In the genomic region with DNA sequence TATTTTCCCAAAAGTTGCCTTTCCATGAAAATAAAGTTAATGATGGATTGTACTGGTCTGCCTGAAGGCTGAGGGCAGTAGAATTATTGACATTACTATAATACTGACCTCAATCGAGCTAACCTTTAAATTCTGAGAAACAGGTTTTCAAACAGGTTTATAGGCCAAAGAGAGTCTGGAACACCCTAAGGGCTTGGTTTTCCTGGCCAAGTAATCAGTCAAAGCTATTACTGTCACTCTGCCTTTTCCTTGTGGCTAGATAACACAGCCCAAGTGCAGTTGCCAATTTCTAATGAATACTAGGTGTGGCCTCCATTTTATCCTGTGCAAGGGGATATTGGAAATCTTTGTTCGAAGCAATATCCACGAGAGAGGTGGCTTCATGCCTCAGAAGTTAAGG, we compare ENCODE assay signal across 22 cellular contexts.
DNase-seq lines count a peak whose midpoint lies in the region; ATAC-seq and TF ChIP-seq lines count a peak whose summit lies in the region.
"Had no signal": no experiment of that assay in that cellular context is flagged by ENCODE, and none has a peak within 500 bp of the region (broad histone marks: within the 10 kb centered on the region; RNA-seq: fewer than 3 reads in every experiment).

No MANE protein-coding gene starts in this region.

- no peaks in the 10 kb centered on the region for H3K27me3 ChIP-seq in gastrocnemius medialis
- H3K27me3 ChIP-seq: ascending aorta, BLaER1, tibial artery had no signal

- no peaks in the 10 kb centered on the region for H3K9me3 ChIP-seq in HEK293 (ENCODE audit: control insufficient read depth, insufficient read depth, low read depth, low read length)
- H3K9me3 ChIP-seq in mucosa of descending colon, result no peaks in the 10 kb centered on the region
- no peaks in the 10 kb centered on the region for H3K9me3 ChIP-seq in gastrocnemius medialis
- H3K9me3 ChIP-seq: ascending aorta, BLaER1, tibial artery had no signal

- intact Hi-C loops in mucosa of descending colon (cut with DNase I, micrococcal nuclease) (loop anchor here in 1 of 2 donors (5.0 kb wide), 1 partner anchor 111 kb away; no protein-coding TSS in a partner anchor), gastrocnemius medialis (cut with DNase I; ENCODE audit: low total_unique reads) (no loop called here)

- H3K4me1 Mint-ChIP-seq in type B pancreatic cell (ENCODE audit: unreplicated experiment), result peaks cover 14% of the 10 kb centered on the region
- H3K4me1 Mint-ChIP-seq: activated CD4-positive, alpha-beta T cell treated with anti-CD3 and anti-CD28 coated beads, Interleukin-2, amount 10 ng/mL, durations not matched to agents 7 days and 5 days had no signal

- peaks cover 2% of the 10 kb centered on the region for H3K27me3 Mint-ChIP-seq in type B pancreatic cell
- H3K27me3 Mint-ChIP-seq: stimulated activated memory B cell treated with anti-CD40 and anti-IgM and Interleukin-4, amounts not matched to agents 10 μg/mL and 1 μg/mL and 100 μg/mL, for 72 hours had no signal

- peak; percentile 81 for ATAC-seq in mucosa of descending colon
- ATAC-seq in gastrocnemius medialis, result no peak
- ATAC-seq in GM18858 (IDR thresholded peaks at IDR 0.05; ENCODE audit: unreplicated experiment), result no peak
- ATAC-seq: K562; left lobe of liver; naive thymus-derived CD8-positive, alpha-beta T cell; stimulated activated memory B cell treated with anti-CD40 and anti-IgM and Interleukin-4, amounts not matched to agents 10 μg/mL and 1 μg/mL and 100 μg/mL, for 72 hours had no signal

- no peak overlapping the region for H3K27ac Mint-ChIP-seq in type B pancreatic cell
- H3K27ac Mint-ChIP-seq: activated CD4-positive, alpha-beta T cell treated with anti-CD3 and anti-CD28 coated beads, Interleukin-2, amount 10 ng/mL, durations not matched to agents 7 days and 5 days; endodermal cell; naive thymus-derived CD8-positive, alpha-beta T cell; stimulated activated memory B cell treated with anti-CD40 and anti-IgM and Interleukin-4, amounts not matched to agents 10 μg/mL and 1 μg/mL and 100 μg/mL, for 72 hours had no signal

- no peaks in the 10 kb centered on the region for H3K36me3 Mint-ChIP-seq in type B pancreatic cell
- H3K36me3 Mint-ChIP-seq: naive thymus-derived CD8-positive, alpha-beta T cell; stimulated activated memory B cell treated with anti-CD40 and anti-IgM and Interleukin-4, amounts not matched to agents 10 μg/mL and 1 μg/mL and 100 μg/mL, for 72 hours had no signal

- POLR2A ChIA-PET in HEK293 (lab: Yijun Ruan, JAX), result no interaction called here

- H3K36me3 ChIP-seq in HEK293 (ENCODE audit: control insufficient read depth in 2 of 2, insufficient read depth in 1 of 2, low read length in 2 of 2) (no peaks in the 10 kb centered on the region), mucosa of descending colon (ENCODE audit: low read depth) (no peaks in the 10 kb centered on the region), gastrocnemius medialis (no peaks in the 10 kb centered on the region)
- H3K36me3 ChIP-seq: ascending aorta, BLaER1, tibial artery had no signal

- no peak for TF ChIP-seq CTCF in HEK293 (tag by site-specific recombination; IDR thresholded peaks at IDR 0.05)
- no peak for TF ChIP-seq CTCF in VCaP (conservative IDR thresholded peaks at IDR 0.05)
- TF ChIP-seq CTCF in mucosa of descending colon (IDR thresholded peaks at IDR 0.05), result no peak
- TF ChIP-seq CTCF in type B pancreatic cell (conservative IDR thresholded peaks at IDR 0.05), result no peak
- TF ChIP-seq CTCF in gastrocnemius medialis (IDR thresholded peaks at IDR 0.05 in 4 of 5, conservative IDR thresholded peaks at IDR 0.05 in 1 of 5), result no peak

- in situ Hi-C loops in gastrocnemius medialis (cut with MboI; ENCODE audit: low sequenced_read_pairs in 4 of 4), result no loop called here

- DNase-seq in DMS53 (lab: John Stamatoyannopoulos, UW) (peak; percentile 34), DMS53 treated with DMSO at 0.1 percent for 48 hours (lab: John Stamatoyannopoulos, UW; ENCODE audit: unreplicated experiment) (no peak), mucosa of descending colon (no peak), type B pancreatic cell (ENCODE audit: extremely low spot score, unreplicated experiment) (no peak), gastrocnemius medialis (no peak)
- DNase-seq: activated CD4-positive, alpha-beta T cell treated with anti-CD3 and anti-CD28 coated beads, Interleukin-2, amount 10 ng/mL, durations not matched to agents 7 days and 5 days; activated naive CD4-positive, alpha-beta T cell treated with Interleukin-2 at 50 U/mL for 16 hours; activated T-cell treated with anti-CD3 and anti-CD28 coated beads for 4 hours; DMS79; H7; naive thymus-derived CD8-positive, alpha-beta T cell; NCI-H1105 treated with DMSO at 0.1 percent for 48 hours; tibial artery had no signal

- no peak for TF ChIP-seq POLR2A in gastrocnemius medialis (IDR thresholded peaks at IDR 0.05)

- no peak overlapping the region for H3K4me3 Mint-ChIP-seq in type B pancreatic cell
- H3K4me3 Mint-ChIP-seq: activated CD4-positive, alpha-beta T cell treated with anti-CD3 and anti-CD28 coated beads, Interleukin-2, amount 10 ng/mL, durations not matched to agents 7 days and 5 days; endodermal cell; naive thymus-derived CD8-positive, alpha-beta T cell; stimulated activated memory B cell treated with anti-CD40 and anti-IgM and Interleukin-4, amounts not matched to agents 10 μg/mL and 1 μg/mL and 100 μg/mL, for 72 hours had no signal

- CTCF ChIA-PET in HEK293 (lab: Yijun Ruan, JAX), result interaction anchor here (1.2 to 1.5 kb wide), 2 partner anchors 34 to 112 kb away, joined by 5 to 7 read pairs; no protein-coding TSS in a partner anchor

- H3K4me3 ChIP-seq in HEK293 (ENCODE audit: low read depth, low read length), result no peak overlapping the region
- no peak overlapping the region for H3K4me3 ChIP-seq in mucosa of descending colon
- no peak overlapping the region for H3K4me3 ChIP-seq in gastrocnemius medialis
- H3K4me3 ChIP-seq: ascending aorta, BLaER1, K562, tibial artery had no signal

- H3K4me1 ChIP-seq in HEK293 (ENCODE audit: control insufficient read depth, insufficient read depth, low read length), result peaks cover 20% of the 10 kb centered on the region
- peaks cover 10% of the 10 kb centered on the region for H3K4me1 ChIP-seq in mucosa of descending colon (ENCODE audit: low read depth)
- H3K4me1 ChIP-seq in gastrocnemius medialis, result peaks cover 4 to 26% of the 10 kb centered on the region in 2 donors
- H3K4me1 ChIP-seq: ascending aorta had no signal

- no peak overlapping the region for H3K27ac ChIP-seq in HEK293 (ENCODE audit: extremely low read depth, low read depth, low read length)
- H3K27ac ChIP-seq in VCaP, result peak overlapping the region; percentile 95
- no peak overlapping the region for H3K27ac ChIP-seq in gastrocnemius medialis
- H3K27ac ChIP-seq: ascending aorta, BLaER1, tibial artery had no signal

- no peaks in the 10 kb centered on the region for H3K9me3 Mint-ChIP-seq in type B pancreatic cell
- H3K9me3 Mint-ChIP-seq: activated CD4-positive, alpha-beta T cell treated with anti-CD3 and anti-CD28 coated beads, Interleukin-2, amount 10 ng/mL, durations not matched to agents 7 days and 5 days; endodermal cell; naive thymus-derived CD8-positive, alpha-beta T cell; stimulated activated memory B cell treated with anti-CD40 and anti-IgM and Interleukin-4, amounts not matched to agents 10 μg/mL and 1 μg/mL and 100 μg/mL, for 72 hours had no signal

TF ChIP-seq in HEK293, 187 proteins besides CTCF, POLR2A, EP300 and RAD21:
- no peak for TF ChIP-seq ZNF48 (tag by site-specific recombination; IDR thresholded peaks at IDR 0.05)
- TF ChIP-seq, protein P1, sequence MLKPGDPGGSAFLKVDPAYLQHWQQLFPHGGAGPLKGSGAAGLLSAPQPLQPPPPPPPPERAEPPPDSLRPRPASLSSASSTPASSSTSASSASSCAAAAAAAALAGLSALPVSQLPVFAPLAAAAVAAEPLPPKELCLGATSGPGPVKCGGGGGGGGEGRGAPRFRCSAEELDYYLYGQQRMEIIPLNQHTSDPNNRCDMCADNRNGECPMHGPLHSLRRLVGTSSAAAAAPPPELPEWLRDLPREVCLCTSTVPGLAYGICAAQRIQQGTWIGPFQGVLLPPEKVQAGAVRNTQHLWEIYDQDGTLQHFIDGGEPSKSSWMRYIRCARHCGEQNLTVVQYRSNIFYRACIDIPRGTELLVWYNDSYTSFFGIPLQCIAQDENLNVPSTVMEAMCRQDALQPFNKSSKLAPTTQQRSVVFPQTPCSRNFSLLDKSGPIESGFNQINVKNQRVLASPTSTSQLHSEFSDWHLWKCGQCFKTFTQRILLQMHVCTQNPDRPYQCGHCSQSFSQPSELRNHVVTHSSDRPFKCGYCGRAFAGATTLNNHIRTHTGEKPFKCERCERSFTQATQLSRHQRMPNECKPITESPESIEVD (tag by site-specific recombination; IDR thresholded peaks at IDR 0.05), result peak; percentile 63; the same call in 1 of the 2 replicates
- peak; percentile 95 for TF ChIP-seq FEZF1 (tag by site-specific recombination; IDR thresholded peaks at IDR 0.05)
